ENCODE assay signal across 13 cellular contexts in genomic region chr12:132772551-132772950, GRCh38. TPM values are rescaled to one million over a fixed set of nuclear protein-coding genes. Genes with fewer than 3 reads are reported as not detected.
A peak's percentile ranks its signal among the peaks of the same experiment; 100 is the strongest.
DNase-seq lines count a peak whose midpoint lies in the region; ATAC-seq, FAIRE-seq and TF ChIP-seq lines count a peak whose summit lies in the region.
"Had no signal": no experiment of that assay in that cellular context is flagged by ENCODE, and none has a peak within 500 bp of the region (broad histone marks: within the 10 kb centered on the region; RNA-seq: fewer than 3 reads in every experiment).

No MANE protein-coding gene starts in this region.

- intact Hi-C loops in K562 (cut with micrococcal nuclease) (no loop called here), colonic mucosa (cut with DNase I) (no loop called here)

- H4K20me1 ChIP-seq in BLaER1 treated with 17β-estradiol and CSF1 and Interleukin-3, amounts not matched to agents 10 nM and 100 nM = peaks cover 0 to 51% (median 22%) of the 10 kb centered on the region in 11 experiments; a peak in 12 of 22 replicates
- H4K20me1 ChIP-seq in K562 (replicated peaks; ENCODE audit: control insufficient read depth, insufficient read depth, low read length) = no peaks in the 10 kb centered on the region

- peak overlapping the region in 8 of 11 experiments; percentile 6 to 67 (median 54); a peak in 12 of 22 replicates for H3K9ac ChIP-seq in BLaER1 treated with 17β-estradiol and CSF1 and Interleukin-3, amounts not matched to agents 10 nM and 100 nM
- no peak overlapping the region for H3K9ac ChIP-seq in K562 (ENCODE audit: insufficient read depth in 1 of 2, low read depth in 2 of 2, low read length in 2 of 2)
- H3K9ac ChIP-seq in colonic mucosa (ENCODE audit: low read depth in 2 of 2, low read length in 2 of 2) = no peak overlapping the region

- CTCF ChIA-PET in K562 (lab: Yijun Ruan, JAX; ENCODE audit: low intra/inter-chr PET ratio) = no interaction called here

- ATAC-seq in HG03064 (IDR thresholded peaks at IDR 0.05; ENCODE audit: low read depth, unreplicated experiment) (peak; percentile 41), K562 (no peak), GM19328 (IDR thresholded peaks at IDR 0.05; ENCODE audit: unreplicated experiment) (no peak), HG03196 (IDR thresholded peaks at IDR 0.05; ENCODE audit: unreplicated experiment) (no peak)
- ATAC-seq: activated CD4-positive, CD25-positive, alpha-beta regulatory T cell treated with anti-CD3 and anti-CD28 coated beads, Interleukin-2, amount 50 U/mL, for 24 hours had no signal

- in situ Hi-C loops in K562 (cut with MboI) = no loop called here

- no peak for FAIRE-seq in K562 (lab: Jason Lieb, UNC)
- FAIRE-seq in GM12892 (lab: Jason Lieb, UNC) = no peak
- FAIRE-seq: endothelial cell of umbilical vein, G401.6 had no signal

- POLR2A ChIA-PET in K562 (lab: Yijun Ruan, JAX) = interaction anchor here (0.7 kb wide), 1 partner anchor 357 kb away, joined by 3 read pairs; the partner anchor contains the start of gene ZNF891

- H3K36me3 ChIP-seq in BLaER1 treated with 17β-estradiol and CSF1 and Interleukin-3, amounts not matched to agents 10 nM and 100 nM = peaks cover 49 to 75% (median 65%) of the 10 kb centered on the region in 11 experiments
- peaks cover 67% of the 10 kb centered on the region for H3K36me3 ChIP-seq in K562 (ENCODE audit: control insufficient read depth, insufficient read depth, low read length)
- peaks cover 14% of the 10 kb centered on the region for H3K36me3 ChIP-seq in colonic mucosa

- no peak overlapping the region for H2AFZ ChIP-seq in K562 (ENCODE audit: low read depth, low read length)

- H3K4me1 ChIP-seq in BLaER1 treated with 17β-estradiol and CSF1 and Interleukin-3, amounts not matched to agents 10 nM and 100 nM = peaks cover 61 to 75% (median 74%) of the 10 kb centered on the region in 10 experiments
- H3K4me1 ChIP-seq in K562 (replicated peaks in 1 of 2; ENCODE audit: control insufficient read depth in 2 of 2, insufficient read depth in 2 of 2, low read length in 2 of 2) = peaks cover 3 to 19% of the 10 kb centered on the region in 2 experiments; a peak in 4 of 5 replicates
- no peaks in the 10 kb centered on the region for H3K4me1 ChIP-seq in colonic mucosa
- H3K4me1 ChIP-seq: SJCRH30 had no signal

- TF ChIP-seq CTCF in K562 (IDR thresholded peaks at IDR 0.05 in 2 of 3, conservative IDR thresholded peaks at IDR 0.05 in 1 of 3; ENCODE audit: insufficient read depth in 2 of 3, low read depth in 1 of 3, low read length in 3 of 3) (no peak), colonic mucosa (IDR thresholded peaks at IDR 0.05) (no peak)

- peak overlapping the region in 10 of 11 experiments; percentile 2 to 94 (median 82); a peak in 17 of 22 replicates for H3K27ac ChIP-seq in BLaER1 treated with 17β-estradiol and CSF1 and Interleukin-3, amounts not matched to agents 10 nM and 100 nM
- H3K27ac ChIP-seq in K562 (ENCODE audit: extremely low read depth, low read depth, low read length) (no peak overlapping the region), colonic mucosa (no peak overlapping the region)
- H3K27ac ChIP-seq: SJCRH30 had no signal

- DNase-seq in GM19238 (ENCODE audit: insufficient read length, low spot score) (peak; percentile 66), K562 (ENCODE audit: extremely low read depth in 1 of 4, low spot score in 3 of 4) (no peak), GM12892 (ENCODE audit: insufficient read length) (no peak), colonic mucosa (no peak)
- DNase-seq: KG1, SJCRH30 had no signal

- H3K27me3 ChIP-seq in BLaER1 treated with 17β-estradiol and CSF1 and Interleukin-3, amounts not matched to agents 10 nM and 100 nM = no peaks in the 10 kb centered on the region
- H3K27me3 ChIP-seq in K562 (ENCODE audit: control insufficient read depth in 2 of 2, insufficient read depth in 2 of 2, low read length in 2 of 2) (no peaks in the 10 kb centered on the region), colonic mucosa (no peaks in the 10 kb centered on the region)
- H3K27me3 ChIP-seq: SJCRH30 had no signal

- no peak overlapping the region for H3K4me3 ChIP-seq in BLaER1 treated with 17β-estradiol and CSF1 and Interleukin-3, amounts not matched to agents 10 nM and 100 nM
- H3K4me3 ChIP-seq in K562 (no peak overlapping the region), colonic mucosa (no peak overlapping the region)
- H3K4me3 ChIP-seq: SJCRH30 had no signal

- no peak for TF ChIP-seq POLR2A in K562 (conservative IDR thresholded peaks at IDR 0.05)
- no peak for TF ChIP-seq POLR2A in GM12892 (IDR thresholded peaks at IDR 0.05; ENCODE audit: low read depth, low read length)

- BruUV-seq in K562 (replicated peaks; lab: Mats Ljungman, UMichigan) = TSS peak; percentile 43

- no peak for TF ChIP-seq RAD21 in K562 (CRISPR knock-in tag; conservative IDR thresholded peaks at IDR 0.05 in 1 of 2, IDR thresholded peaks at IDR 0.05 in 1 of 2)

- no peaks in the 10 kb centered on the region for H3K79me2 ChIP-seq in K562 (ENCODE audit: control insufficient read depth, insufficient read depth, low read length)

- no peak for TF ChIP-seq EP300 in K562 (IDR thresholded peaks at IDR 0.05; ENCODE audit: low read length)

- H3K9me1 ChIP-seq in K562 (ENCODE audit: control insufficient read depth, insufficient read depth, low read length) = no peaks in the 10 kb centered on the region

- no peaks in the 10 kb centered on the region for H3K9me3 ChIP-seq in BLaER1 treated with 17β-estradiol and CSF1 and Interleukin-3, amounts not matched to agents 10 nM and 100 nM (replicated peaks in 1 of 11)
- no peaks in the 10 kb centered on the region for H3K9me3 ChIP-seq in K562 (replicated peaks; ENCODE audit: control insufficient read depth, insufficient read depth, low read depth, low read length)
- H3K9me3 ChIP-seq in colonic mucosa = no peaks in the 10 kb centered on the region

- H3K4me2 ChIP-seq in BLaER1 treated with 17β-estradiol and CSF1 and Interleukin-3, amounts not matched to agents 10 nM and 100 nM = peak overlapping the region; percentile 72 to 99 (median 94)
- H3K4me2 ChIP-seq in K562 (ENCODE audit: insufficient read depth, low read length) = no peak overlapping the region

- WGBS in K562 (ENCODE audit: insufficient coverage, low coverage, missing lambda C conversion rate) = 82% methylated on average over 13 of the region's 14 CpGs

TF ChIP-seq in K562, 482 proteins besides CTCF, POLR2A, EP300 and RAD21 (continues in another document):
- TF ChIP-seq TSC22D4 (tag; IDR thresholded peaks at IDR 0.05) (no peak), ZFX (CRISPR knock-in tag; IDR thresholded peaks at IDR 0.05) (no peak), HES1 (IDR thresholded peaks at IDR 0.05; ENCODE audit: low read depth) (no peak), JUN (IDR thresholded peaks at IDR 0.05; ENCODE audit: borderline replicate concordance, low read depth, low read length) (no peak), JUN (CRISPR knock-in tag; IDR thresholded peaks at IDR 0.05; ENCODE audit: borderline replicate concordance) (no peak), CREM (IDR thresholded peaks at IDR 0.05; ENCODE audit: low read depth) (no peak), ZNF197 (CRISPR knock-in tag; IDR thresholded peaks at IDR 0.05; ENCODE audit: low read depth) (no peak)

RNA-seq across cellular contexts. Expression of gene ANKLE2, which starts 10.9 kb away (rescaled TPM):
- total RNA-seq in K562 (2011; cell fraction: chromatin; rRNA removed; ENCODE audit: low replicate concordance) = 353 and 486 TPM in 2 replicates
- total RNA-seq in K562 (2011; cell fraction: nucleolus; rRNA removed) = 225 and 254 TPM in 2 replicates
- 264 and 271 TPM in 2 replicates for total RNA-seq in K562 (2011; cell fraction: nucleoplasm; rRNA removed)
- total RNA-seq in K562 (2014; rRNA removed) (33.6 and 42.3 TPM in 2 replicates), K562 (2014; rRNA removed; fragmentation: Illumina TruSeq; extraction: Trizol) (44.0 and 45.6 TPM in 2 replicates), K562 (2015; rRNA removed; fragmentation: Illumina TruSeq; extraction: Trizol) (49.5 and 50.4 TPM in 2 replicates), K562 (2021) (54.3 and 56.9 TPM in 2 replicates), colonic mucosa (10 to 100 TPM; 33.7 to 41.8 TPM)
- polyA plus RNA-seq in K562 (2011; rRNA removed) (57.7 and 69.0 TPM in 2 replicates), K562 (2014; fragmentation: Illumina TruSeq; extraction: Trizol) (43.6 and 46.3 TPM in 2 replicates), K562 (2014; fragmentation: Nextera tagmentation; extraction: Ambion mirVana) (1 to 10 TPM; 3.2 TPM), K562 (2014; rRNA removed) (49.7 and 51.6 TPM in 2 replicates)
- polyA plus RNA-seq in K562 (2011; cell fraction: cytosol; rRNA removed) = 41.4 and 48.0 TPM in 2 replicates
- 224 and 322 TPM in 2 replicates for polyA plus RNA-seq in K562 (2011; cell fraction: nucleus; rRNA removed)
- 39.1 and 44.5 TPM in 2 replicates for polyA plus RNA-seq in K562 (2012)
- 139 and 163 TPM in 2 replicates for polyA minus RNA-seq in K562 (2011; rRNA and poly(A)+ RNA removed)
- 46.5 and 72.4 TPM in 2 replicates for polyA minus RNA-seq in K562 (2011; cell fraction: cytosol; rRNA and poly(A)+ RNA removed)
- 105 and 129 TPM in 2 replicates for polyA minus RNA-seq in K562 (2011; cell fraction: nucleus; rRNA and poly(A)+ RNA removed)
- 52.1 TPM for polyA plus RNA-seq in GM12892 (2012; ENCODE audit: missing spikeins)

RNA-seq across cellular contexts. Expression of gene GOLGA3, which starts 56.1 kb away (rescaled TPM):
- total RNA-seq in K562 (2011; cell fraction: chromatin; rRNA removed; ENCODE audit: low replicate concordance) = 144 and 257 TPM in 2 replicates
- 92.6 and 108 TPM in 2 replicates for total RNA-seq in K562 (2011; cell fraction: nucleolus; rRNA removed)
- total RNA-seq in K562 (2011; cell fraction: nucleoplasm; rRNA removed) = 87.7 and 106 TPM in 2 replicates
- 36.1 and 38.7 TPM in 2 replicates for total RNA-seq in K562 (2014; rRNA removed)
- 17.0 and 19.0 TPM in 2 replicates for total RNA-seq in K562 (2014; rRNA removed; fragmentation: Illumina TruSeq; extraction: Trizol)
- total RNA-seq in K562 (2015; rRNA removed; fragmentation: Illumina TruSeq; extraction: Trizol) = 21.2 and 22.8 TPM in 2 replicates
- total RNA-seq in K562 (2021) = 41.7 and 48.1 TPM in 2 replicates
- 15.0 and 20.2 TPM in 2 replicates for polyA plus RNA-seq in K562 (2011; rRNA removed)
- 21.4 and 25.3 TPM in 2 replicates for polyA plus RNA-seq in K562 (2011; cell fraction: cytosol; rRNA removed)
- 38.5 and 43.6 TPM in 2 replicates for polyA plus RNA-seq in K562 (2011; cell fraction: nucleus; rRNA removed)
- 12.5 and 13.1 TPM in 2 replicates for polyA plus RNA-seq in K562 (2012)
- polyA plus RNA-seq in K562 (2014; fragmentation: Illumina TruSeq; extraction: Trizol) = 9.0 and 11.8 TPM in 2 replicates
- 1 to 10 TPM; 1.9 to 2.9 TPM for polyA plus RNA-seq in K562 (2014; fragmentation: Nextera tagmentation; extraction: Ambion mirVana)
- 18.4 and 18.6 TPM in 2 replicates for polyA plus RNA-seq in K562 (2014; rRNA removed)
- polyA minus RNA-seq in K562 (2011; rRNA and poly(A)+ RNA removed) = 26.2 and 28.2 TPM in 2 replicates
- 43.5 and 57.6 TPM in 2 replicates for polyA minus RNA-seq in K562 (2011; cell fraction: cytosol; rRNA and poly(A)+ RNA removed)
- polyA minus RNA-seq in K562 (2011; cell fraction: nucleus; rRNA and poly(A)+ RNA removed) = 18.7 and 48.9 TPM in 2 replicates
- polyA plus RNA-seq in GM12892 (2012; ENCODE audit: missing spikeins) = 14.0 TPM
- total RNA-seq in colonic mucosa = 10 to 100 TPM; 70.3 to 96.5 TPM

Comparison
In these comparisons a context has a peak if more than half of its experiments do, and no peak if none do; other contexts are left out.
1. H3K27ac ChIP-seq: peak in BLaER1 treated with 17β-estradiol and CSF1 and Interleukin-3, amounts not matched to agents 10 nM and 100 nM (10 of 11); none in K562 (single experiment) and colonic mucosa (single experiment).
2. H3K9ac ChIP-seq: peak in BLaER1 treated with 17β-estradiol and CSF1 and Interleukin-3, amounts not matched to agents 10 nM and 100 nM (8 of 11); none in K562 (0 of 2) and colonic mucosa (0 of 2).